26 cellular contexts compared by ENCODE assay signal in genomic region chr9:4058931-4059330, GRCh38.
"Had no signal": no experiment of that assay in that cellular context is flagged by ENCODE, and none has a peak within 500 bp of the region (broad histone marks: within the 10 kb centered on the region; RNA-seq: fewer than 3 reads in every experiment).

No MANE protein-coding gene starts in this region.

- H3K27ac ChIP-seq: colonic mucosa, epithelial cell of prostate, gastrocnemius medialis, heart right ventricle, left lung, lower lobe of right lung had no signal

- H3K4me1 ChIP-seq: colonic mucosa, gastrocnemius medialis, heart right ventricle, left lung, lower lobe of right lung had no signal

- H3K4me3 Mint-ChIP-seq: dendritic cell treated with granulocyte-macrophage colony-stimulating factor and Interleukin-4, amounts not matched to agents 40 ng/mL and 50 ng/mL, for 4 days; effector memory CD8-positive, alpha-beta T cell; endodermal cell; memory B cell; naive thymus-derived CD4-positive, alpha-beta T cell had no signal

- H3K4me3 ChIP-seq: colonic mucosa, esophagus squamous epithelium, gastrocnemius medialis, heart right ventricle, left lung, lower lobe of right lung had no signal

- FAIRE-seq: endometrium, islet of Langerhans had no signal

- H3K4me1 Mint-ChIP-seq: endodermal cell, memory B cell had no signal

- H3K36me3 ChIP-seq: colonic mucosa, esophagus squamous epithelium, gastrocnemius medialis, heart right ventricle, left lung, lower lobe of right lung had no signal

- H3K9me3 ChIP-seq: colonic mucosa, gastrocnemius medialis had no signal

- H3K27me3 ChIP-seq: colonic mucosa, esophagus squamous epithelium, gastrocnemius medialis, heart right ventricle, left lung had no signal

- DNase-seq: colonic mucosa; cortex of kidney; effector CD8-positive, alpha-beta T cell; effector memory CD8-positive, alpha-beta T cell; endodermal cell; erythroblast; esophagus squamous epithelium; foreskin fibroblast; foreskin melanocyte; gastrocnemius medialis; glutamatergic neuron; head of caudate nucleus; heart right ventricle; hippocampal formation; left cardiac atrium; left lung; left ventricle myocardium superior; lower lobe of right lung; mesendoderm; midbrain; naive thymus-derived CD4-positive, alpha-beta T cell had no signal

- H3K27me3 Mint-ChIP-seq: dendritic cell treated with granulocyte-macrophage colony-stimulating factor and Interleukin-4, amounts not matched to agents 40 ng/mL and 50 ng/mL, for 4 days had no signal

- H3K27ac Mint-ChIP-seq: dendritic cell treated with granulocyte-macrophage colony-stimulating factor and Interleukin-4, amounts not matched to agents 40 ng/mL and 50 ng/mL, for 4 days; effector memory CD8-positive, alpha-beta T cell; endodermal cell; memory B cell; naive thymus-derived CD4-positive, alpha-beta T cell had no signal
